Comparison of ENCODE assay signal across 15 cellular contexts in the genomic region with DNA sequence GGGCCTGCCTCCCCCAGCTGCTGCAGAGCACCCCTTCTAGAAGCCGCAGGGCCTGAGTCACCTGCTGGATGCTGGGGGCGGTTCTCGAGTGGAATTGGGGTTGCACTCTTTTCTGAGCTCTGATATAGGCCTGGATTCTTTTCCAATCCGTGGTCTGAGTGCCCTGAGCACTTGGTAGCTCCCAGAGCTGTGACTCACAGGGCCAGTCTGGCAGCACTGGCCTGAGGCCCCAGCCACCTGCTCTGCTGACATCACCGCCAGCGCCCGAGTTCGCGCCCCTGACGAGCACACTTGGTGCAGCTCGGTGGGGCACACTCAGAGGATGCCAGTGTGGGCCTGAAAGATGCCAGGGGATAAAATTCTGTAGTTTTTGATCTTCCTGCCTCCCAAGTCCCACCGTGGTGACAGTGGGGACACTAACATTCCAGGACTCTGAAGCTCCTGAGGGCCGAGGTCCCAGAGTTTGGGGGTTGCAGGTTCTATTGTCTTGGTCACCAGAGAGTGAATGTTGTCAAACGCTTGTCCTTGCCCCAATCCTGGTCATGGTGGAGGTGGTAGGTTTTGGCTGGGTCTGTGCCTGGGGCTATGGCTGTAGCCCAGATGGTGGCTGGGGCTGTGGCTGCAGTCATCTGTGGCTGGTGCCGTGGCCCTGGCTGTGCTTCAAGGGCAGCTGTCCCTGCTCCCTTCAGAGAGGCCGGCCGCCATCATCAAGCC.
DNase-seq lines count a peak whose midpoint lies in the region; ATAC-seq, FAIRE-seq and TF ChIP-seq lines count a peak whose summit lies in the region.
"Had no signal": no experiment of that assay in that cellular context is flagged by ENCODE, and none has a peak within 500 bp of the region (broad histone marks: within the 10 kb centered on the region; RNA-seq: fewer than 3 reads in every experiment).

No MANE protein-coding gene starts in this region.

- POLR2A ChIA-PET in HEK293T (lab: Yijun Ruan, JAX), result no interaction called here

- H3K9me3 Mint-ChIP-seq in endothelial cell (ENCODE audit: unreplicated experiment), result no peaks in the 10 kb centered on the region

- no peaks in the 10 kb centered on the region for H3K4me1 ChIP-seq in mesendoderm (ENCODE audit: control insufficient read depth, low read depth, low read length)

- FAIRE-seq in HTR-8/SVneo (lab: Jason Lieb, UNC), result no peak

- H3K4ac ChIP-seq in mesendoderm (ENCODE audit: low read depth, low read length), result no peak overlapping the region

- no peak overlapping the region for H3K4me3 ChIP-seq in coronary artery
- H3K4me3 ChIP-seq in mesendoderm (ENCODE audit: low read length), result no peak overlapping the region
- H3K4me3 ChIP-seq: thoracic aorta had no signal

- no peak overlapping the region for H2BK15ac ChIP-seq in mesendoderm (replicated peaks; ENCODE audit: low read depth)

- no peak overlapping the region for H4K5ac ChIP-seq in mesendoderm (ENCODE audit: low read length)

- H3K27me3 ChIP-seq in mesendoderm (ENCODE audit: insufficient read depth, low read length, poor library complexity), result no peaks in the 10 kb centered on the region
- H3K27me3 ChIP-seq: brain microvascular endothelial cell had no signal

- no peak overlapping the region for H3K27ac Mint-ChIP-seq in endothelial cell (ENCODE audit: unreplicated experiment)
- H3K27ac Mint-ChIP-seq: T-helper 17 cell had no signal

- H2AK5ac ChIP-seq in mesendoderm (ENCODE audit: low read length), result no peak overlapping the region

- H3K23ac ChIP-seq in mesendoderm (ENCODE audit: low read length), result no peak overlapping the region

- H3K36me3 ChIP-seq in mesendoderm (ENCODE audit: control insufficient read depth, insufficient read depth, low read length), result peaks cover 8% of the 10 kb centered on the region
- H3K36me3 ChIP-seq: brain microvascular endothelial cell, thoracic aorta had no signal

- no peak for TF ChIP-seq CTCF in coronary artery (IDR thresholded peaks at IDR 0.05)
- TF ChIP-seq CTCF in endothelial cell (IDR thresholded peaks at IDR 0.05; ENCODE audit: unreplicated experiment), result no peak

- H2BK120ac ChIP-seq in mesendoderm (ENCODE audit: low read depth, low read length), result no peak overlapping the region

- H3K27ac ChIP-seq in coronary artery (no peak overlapping the region), mesendoderm (ENCODE audit: low read depth, low read length) (no peak overlapping the region)
- H3K27ac ChIP-seq: brain microvascular endothelial cell, thoracic aorta had no signal

- no CpG with 5 or more reads among the region's 17 CpGs for WGBS in mesendoderm (ENCODE audit: extremely low coverage, insufficient coverage, low lambda C conversion rate)

- ATAC-seq in HG03469 (IDR thresholded peaks at IDR 0.05; ENCODE audit: unreplicated experiment), result no peak
- ATAC-seq in GM21526 (IDR thresholded peaks at IDR 0.05; ENCODE audit: low FRiP score, unreplicated experiment), result no peak
- ATAC-seq: T-helper 17 cell had no signal

- no peak overlapping the region for H3K56ac ChIP-seq in mesendoderm (ENCODE audit: low read length)

- no peak overlapping the region for H3K4me3 Mint-ChIP-seq in endothelial cell (ENCODE audit: unreplicated experiment)
- H3K4me3 Mint-ChIP-seq: T-helper 17 cell had no signal

- H4K8ac ChIP-seq in mesendoderm (ENCODE audit: low read depth, low read length), result no peak overlapping the region

- H3K4me1 Mint-ChIP-seq in endothelial cell (ENCODE audit: unreplicated experiment), result no peaks in the 10 kb centered on the region

- H3K4me2 ChIP-seq in mesendoderm (ENCODE audit: low read length), result no peak overlapping the region

- peak; percentile 80 for DNase-seq in A172 (ENCODE audit: low spot score)
- peak; percentile 24 for DNase-seq in HTR-8/SVneo (ENCODE audit: insufficient read length, low spot score)
- DNase-seq in coronary artery (ENCODE audit: low spot score), result peak; percentile 66
- DNase-seq in mesendoderm, result peak; percentile 18
- no peak for DNase-seq in endothelial cell (ENCODE audit: low spot score)
- DNase-seq in HEK293T (ENCODE audit: extremely low spot score), result no peak
- DNase-seq: activated CD4-positive, alpha-beta T cell treated with anti-CD3 and anti-CD28 coated beads for 4 hours; brain microvascular endothelial cell; NCI-H226; nucleus accumbens; stimulated activated CD4-positive, alpha-beta T cell treated with anti-CD3 and anti-CD28 coated beads, Interleukin-12 subunit alpha, Interleukin-12 subunit beta, amount 100 ng/mL, for 4 hours had no signal

- CTCF ChIA-PET in HEK293T (lab: Yijun Ruan, JAX), result interaction anchor here (1.5 kb wide), 1 partner anchor 152 kb away, joined by 4 read pairs; no protein-coding TSS in a partner anchor

- no peak overlapping the region for H3K18ac ChIP-seq in mesendoderm (ENCODE audit: low read length)

- H3K9ac ChIP-seq in mesendoderm (ENCODE audit: low read length), result no peak overlapping the region

- no peaks in the 10 kb centered on the region for H3K79me1 ChIP-seq in mesendoderm (ENCODE audit: low read length)

- H3K27me3 Mint-ChIP-seq in endothelial cell (ENCODE audit: unreplicated experiment), result peaks cover 9% of the 10 kb centered on the region
- H3K27me3 Mint-ChIP-seq: T-helper 17 cell had no signal

- H2BK5ac ChIP-seq in mesendoderm (ENCODE audit: low read length), result no peak overlapping the region

- peaks cover 9% of the 10 kb centered on the region for H3K36me3 Mint-ChIP-seq in endothelial cell (ENCODE audit: low read depth, unreplicated experiment)

- no peaks in the 10 kb centered on the region for H3K79me2 ChIP-seq in mesendoderm (ENCODE audit: control insufficient read depth, insufficient read depth, low read length)

TF ChIP-seq in HEK293T, 16 proteins besides CTCF, POLR2A, EP300 and RAD21:
- no peak for TF ChIP-seq CTBP1 (IDR thresholded peaks at IDR 0.05; ENCODE audit: borderline replicate concordance)
- TF ChIP-seq TARDBP (IDR thresholded peaks at IDR 0.05), result no peak
- no peak for TF ChIP-seq FOXM1 (IDR thresholded peaks at IDR 0.05; ENCODE audit: borderline replicate concordance)

Comparison
In these comparisons a context has a peak if more than half of its experiments do, and no peak if none do; other contexts are left out.
1. DNase-seq: peak in A172 (single experiment), HTR-8/SVneo (single experiment), coronary artery (single experiment) and mesendoderm (single experiment); none in endothelial cell (single experiment) and HEK293T (single experiment).